Comparison of ENCODE assay signal across 1 cellular context in genomic region chr5:145941677-145942130, GRCh38.
TF ChIP-seq lines count a peak whose summit lies in the region.

No MANE protein-coding gene starts in this region.

TF ChIP-seq in K562, 482 proteins besides CTCF, POLR2A, EP300 and RAD21 (continued from another document and continues in another):
- TF ChIP-seq, protein P1, sequence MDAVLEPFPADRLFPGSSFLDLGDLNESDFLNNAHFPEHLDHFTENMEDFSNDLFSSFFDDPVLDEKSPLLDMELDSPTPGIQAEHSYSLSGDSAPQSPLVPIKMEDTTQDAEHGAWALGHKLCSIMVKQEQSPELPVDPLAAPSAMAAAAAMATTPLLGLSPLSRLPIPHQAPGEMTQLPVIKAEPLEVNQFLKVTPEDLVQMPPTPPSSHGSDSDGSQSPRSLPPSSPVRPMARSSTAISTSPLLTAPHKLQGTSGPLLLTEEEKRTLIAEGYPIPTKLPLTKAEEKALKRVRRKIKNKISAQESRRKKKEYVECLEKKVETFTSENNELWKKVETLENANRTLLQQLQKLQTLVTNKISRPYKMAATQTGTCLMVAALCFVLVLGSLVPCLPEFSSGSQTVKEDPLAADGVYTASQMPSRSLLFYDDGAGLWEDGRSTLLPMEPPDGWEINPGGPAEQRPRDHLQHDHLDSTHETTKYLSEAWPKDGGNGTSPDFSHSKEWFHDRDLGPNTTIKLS (IDR thresholded peaks at IDR 0.05; ENCODE audit: borderline replicate concordance, low read depth) = no peak
- TF ChIP-seq, protein P2, sequence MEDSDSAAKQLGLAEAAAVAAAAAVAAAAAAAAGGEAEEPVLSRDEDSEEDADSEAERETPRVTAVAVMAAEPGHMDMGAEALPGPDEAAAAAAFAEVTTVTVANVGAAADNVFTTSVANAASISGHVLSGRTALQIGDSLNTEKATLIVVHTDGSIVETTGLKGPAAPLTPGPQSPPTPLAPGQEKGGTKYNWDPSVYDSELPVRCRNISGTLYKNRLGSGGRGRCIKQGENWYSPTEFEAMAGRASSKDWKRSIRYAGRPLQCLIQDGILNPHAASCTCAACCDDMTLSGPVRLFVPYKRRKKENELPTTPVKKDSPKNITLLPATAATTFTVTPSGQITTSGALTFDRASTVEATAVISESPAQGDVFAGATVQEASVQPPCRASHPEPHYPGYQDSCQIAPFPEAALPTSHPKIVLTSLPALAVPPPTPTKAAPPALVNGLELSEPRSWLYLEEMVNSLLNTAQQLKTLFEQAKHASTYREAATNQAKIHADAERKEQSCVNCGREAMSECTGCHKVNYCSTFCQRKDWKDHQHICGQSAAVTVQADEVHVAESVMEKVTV (CRISPR knock-in tag; IDR thresholded peaks at IDR 0.05) = no peak
- TF ChIP-seq AFF4 (CRISPR knock-in tag; IDR thresholded peaks at IDR 0.05) (no peak), HMG20A (CRISPR knock-in tag; conservative IDR thresholded peaks at IDR 0.05) (no peak), ZBTB34 (CRISPR knock-in tag; IDR thresholded peaks at IDR 0.05) (no peak), HES1 (IDR thresholded peaks at IDR 0.05; ENCODE audit: low read depth) (no peak), NEUROD1 (IDR thresholded peaks at IDR 0.05; ENCODE audit: borderline replicate concordance, low read depth, low read length, partially characterized antibody) (no peak), ARID1B (IDR thresholded peaks at IDR 0.05) (peak; percentile 38; the same call in 1 of the 2 replicates), CBX5 (IDR thresholded peaks at IDR 0.05; ENCODE audit: borderline replicate concordance, low read depth) (no peak), CEBPG (CRISPR knock-in tag; IDR thresholded peaks at IDR 0.05) (no peak), CEBPG (tag; conservative IDR thresholded peaks at IDR 0.05 in 1 of 2, IDR thresholded peaks at IDR 0.05 in 1 of 2) (peak in 1 of 2 experiments; percentile 80; a peak in 2 of 4 replicates), LARP7 (IDR thresholded peaks at IDR 0.05) (no peak), CREB5 (CRISPR knock-in tag; IDR thresholded peaks at IDR 0.05) (no peak), KDM1A (IDR thresholded peaks at IDR 0.05) (0 out of 4 replicates have a peak, but pooled peaks of 1 of the 2 experiments have one; percentile 15), ZNF41 (CRISPR knock-in tag; conservative IDR thresholded peaks at IDR 0.05) (no peak), BRF1 (IDR thresholded peaks at IDR 0.05; ENCODE audit: borderline replicate concordance, extremely low read depth, insufficient read length) (no peak), NR2F6 (CRISPR knock-in tag; IDR thresholded peaks at IDR 0.05) (no peak), ZNF124 (CRISPR knock-in tag; IDR thresholded peaks at IDR 0.05) (no peak), KAT8 (IDR thresholded peaks at IDR 0.05; ENCODE audit: low read depth) (no peak)
- TF ChIP-seq, protein P3, sequence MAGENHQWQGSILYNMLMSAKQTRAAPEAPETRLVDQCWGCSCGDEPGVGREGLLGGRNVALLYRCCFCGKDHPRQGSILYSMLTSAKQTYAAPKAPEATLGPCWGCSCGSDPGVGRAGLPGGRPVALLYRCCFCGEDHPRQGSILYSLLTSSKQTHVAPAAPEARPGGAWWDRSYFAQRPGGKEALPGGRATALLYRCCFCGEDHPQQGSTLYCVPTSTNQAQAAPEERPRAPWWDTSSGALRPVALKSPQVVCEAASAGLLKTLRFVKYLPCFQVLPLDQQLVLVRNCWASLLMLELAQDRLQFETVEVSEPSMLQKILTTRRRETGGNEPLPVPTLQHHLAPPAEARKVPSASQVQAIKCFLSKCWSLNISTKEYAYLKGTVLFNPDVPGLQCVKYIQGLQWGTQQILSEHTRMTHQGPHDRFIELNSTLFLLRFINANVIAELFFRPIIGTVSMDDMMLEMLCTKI (IDR thresholded peaks at IDR 0.05; ENCODE audit: partially characterized antibody) = no peak
- TF ChIP-seq, protein P4, sequence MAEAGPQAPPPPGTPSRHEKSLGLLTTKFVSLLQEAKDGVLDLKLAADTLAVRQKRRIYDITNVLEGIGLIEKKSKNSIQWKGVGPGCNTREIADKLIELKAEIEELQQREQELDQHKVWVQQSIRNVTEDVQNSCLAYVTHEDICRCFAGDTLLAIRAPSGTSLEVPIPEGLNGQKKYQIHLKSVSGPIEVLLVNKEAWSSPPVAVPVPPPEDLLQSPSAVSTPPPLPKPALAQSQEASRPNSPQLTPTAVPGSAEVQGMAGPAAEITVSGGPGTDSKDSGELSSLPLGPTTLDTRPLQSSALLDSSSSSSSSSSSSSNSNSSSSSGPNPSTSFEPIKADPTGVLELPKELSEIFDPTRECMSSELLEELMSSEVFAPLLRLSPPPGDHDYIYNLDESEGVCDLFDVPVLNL (CRISPR knock-in tag; IDR thresholded peaks at IDR 0.05; ENCODE audit: low read depth) = no peak
- TF ChIP-seq, protein P5, sequence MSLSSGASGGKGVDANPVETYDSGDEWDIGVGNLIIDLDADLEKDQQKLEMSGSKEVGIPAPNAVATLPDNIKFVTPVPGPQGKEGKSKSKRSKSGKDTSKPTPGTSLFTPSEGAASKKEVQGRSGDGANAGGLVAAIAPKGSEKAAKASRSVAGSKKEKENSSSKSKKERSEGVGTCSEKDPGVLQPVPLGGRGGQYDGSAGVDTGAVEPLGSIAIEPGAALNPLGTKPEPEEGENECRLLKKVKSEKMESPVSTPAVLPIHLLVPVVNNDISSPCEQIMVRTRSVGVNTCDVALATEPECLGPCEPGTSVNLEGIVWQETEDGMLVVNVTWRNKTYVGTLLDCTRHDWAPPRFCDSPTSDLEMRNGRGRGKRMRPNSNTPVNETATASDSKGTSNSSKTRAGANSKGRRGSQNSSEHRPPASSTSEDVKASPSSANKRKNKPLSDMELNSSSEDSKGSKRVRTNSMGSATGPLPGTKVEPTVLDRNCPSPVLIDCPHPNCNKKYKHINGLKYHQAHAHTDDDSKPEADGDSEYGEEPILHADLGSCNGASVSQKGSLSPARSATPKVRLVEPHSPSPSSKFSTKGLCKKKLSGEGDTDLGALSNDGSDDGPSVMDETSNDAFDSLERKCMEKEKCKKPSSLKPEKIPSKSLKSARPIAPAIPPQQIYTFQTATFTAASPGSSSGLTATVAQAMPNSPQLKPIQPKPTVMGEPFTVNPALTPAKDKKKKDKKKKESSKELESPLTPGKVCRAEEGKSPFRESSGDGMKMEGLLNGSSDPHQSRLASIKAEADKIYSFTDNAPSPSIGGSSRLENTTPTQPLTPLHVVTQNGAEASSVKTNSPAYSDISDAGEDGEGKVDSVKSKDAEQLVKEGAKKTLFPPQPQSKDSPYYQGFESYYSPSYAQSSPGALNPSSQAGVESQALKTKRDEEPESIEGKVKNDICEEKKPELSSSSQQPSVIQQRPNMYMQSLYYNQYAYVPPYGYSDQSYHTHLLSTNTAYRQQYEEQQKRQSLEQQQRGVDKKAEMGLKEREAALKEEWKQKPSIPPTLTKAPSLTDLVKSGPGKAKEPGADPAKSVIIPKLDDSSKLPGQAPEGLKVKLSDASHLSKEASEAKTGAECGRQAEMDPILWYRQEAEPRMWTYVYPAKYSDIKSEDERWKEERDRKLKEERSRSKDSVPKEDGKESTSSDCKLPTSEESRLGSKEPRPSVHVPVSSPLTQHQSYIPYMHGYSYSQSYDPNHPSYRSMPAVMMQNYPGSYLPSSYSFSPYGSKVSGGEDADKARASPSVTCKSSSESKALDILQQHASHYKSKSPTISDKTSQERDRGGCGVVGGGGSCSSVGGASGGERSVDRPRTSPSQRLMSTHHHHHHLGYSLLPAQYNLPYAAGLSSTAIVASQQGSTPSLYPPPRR (CRISPR knock-in tag; IDR thresholded peaks at IDR 0.05; ENCODE audit: borderline replicate concordance) = no peak
- TF ChIP-seq, protein P6, sequence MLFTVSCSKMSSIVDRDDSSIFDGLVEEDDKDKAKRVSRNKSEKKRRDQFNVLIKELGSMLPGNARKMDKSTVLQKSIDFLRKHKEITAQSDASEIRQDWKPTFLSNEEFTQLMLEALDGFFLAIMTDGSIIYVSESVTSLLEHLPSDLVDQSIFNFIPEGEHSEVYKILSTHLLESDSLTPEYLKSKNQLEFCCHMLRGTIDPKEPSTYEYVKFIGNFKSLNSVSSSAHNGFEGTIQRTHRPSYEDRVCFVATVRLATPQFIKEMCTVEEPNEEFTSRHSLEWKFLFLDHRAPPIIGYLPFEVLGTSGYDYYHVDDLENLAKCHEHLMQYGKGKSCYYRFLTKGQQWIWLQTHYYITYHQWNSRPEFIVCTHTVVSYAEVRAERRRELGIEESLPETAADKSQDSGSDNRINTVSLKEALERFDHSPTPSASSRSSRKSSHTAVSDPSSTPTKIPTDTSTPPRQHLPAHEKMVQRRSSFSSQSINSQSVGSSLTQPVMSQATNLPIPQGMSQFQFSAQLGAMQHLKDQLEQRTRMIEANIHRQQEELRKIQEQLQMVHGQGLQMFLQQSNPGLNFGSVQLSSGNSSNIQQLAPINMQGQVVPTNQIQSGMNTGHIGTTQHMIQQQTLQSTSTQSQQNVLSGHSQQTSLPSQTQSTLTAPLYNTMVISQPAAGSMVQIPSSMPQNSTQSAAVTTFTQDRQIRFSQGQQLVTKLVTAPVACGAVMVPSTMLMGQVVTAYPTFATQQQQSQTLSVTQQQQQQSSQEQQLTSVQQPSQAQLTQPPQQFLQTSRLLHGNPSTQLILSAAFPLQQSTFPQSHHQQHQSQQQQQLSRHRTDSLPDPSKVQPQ (CRISPR knock-in tag; IDR thresholded peaks at IDR 0.05; ENCODE audit: borderline replicate concordance) = no peak
